Comparison of ENCODE assay signal across 10 cellular contexts in genomic region chr10:124975977-124976514, GRCh38. TPM values are rescaled to one million over a fixed set of nuclear protein-coding genes. Genes with fewer than 3 reads are reported as not detected.
DNase-seq lines count a peak whose midpoint lies in the region; ATAC-seq and TF ChIP-seq lines count a peak whose summit lies in the region.
"Had no signal": no experiment of that assay in that cellular context is flagged by ENCODE, and none has a peak within 500 bp of the region (broad histone marks: within the 10 kb centered on the region; RNA-seq: fewer than 3 reads in every experiment).

No MANE protein-coding gene starts in this region.

- H3K9me3 ChIP-seq in ascending aorta = no peaks in the 10 kb centered on the region
- H3K9me3 ChIP-seq: gastrocnemius medialis had no signal

- H3K27me3 Mint-ChIP-seq in activated CD8-positive, alpha-beta T cell treated with anti-CD3 and anti-CD28 coated beads, Interleukin-2, amount 10 ng/mL, durations not matched to agents 7 days and 5 days (ENCODE audit: low read depth) = no peaks in the 10 kb centered on the region

- peaks cover 29% of the 10 kb centered on the region for H3K36me3 Mint-ChIP-seq in activated CD8-positive, alpha-beta T cell treated with anti-CD3 and anti-CD28 coated beads, Interleukin-2, amount 10 ng/mL, durations not matched to agents 7 days and 5 days (ENCODE audit: low read depth)

- peaks cover 0 to 3% of the 10 kb centered on the region in 2 donors for H3K4me1 ChIP-seq in ascending aorta

- no peaks in the 10 kb centered on the region for H3K27me3 ChIP-seq in ascending aorta
- H3K27me3 ChIP-seq: gastrocnemius medialis had no signal

- no peaks in the 10 kb centered on the region for H3K9me3 Mint-ChIP-seq in activated CD8-positive, alpha-beta T cell treated with anti-CD3 and anti-CD28 coated beads, Interleukin-2, amount 10 ng/mL, durations not matched to agents 7 days and 5 days (ENCODE audit: insufficient read depth)

- H3K4me1 Mint-ChIP-seq in activated CD8-positive, alpha-beta T cell treated with anti-CD3 and anti-CD28 coated beads, Interleukin-2, amount 10 ng/mL, durations not matched to agents 7 days and 5 days (ENCODE audit: low read depth) = peaks cover 30% of the 10 kb centered on the region

- POLR2A ChIA-PET in activated CD8-positive, alpha-beta T cell treated with anti-CD3 and anti-CD28 coated beads, Interleukin-2, amount 10 ng/mL, durations not matched to agents 7 days and 5 days (lab: Charles Lee) = no interaction called here

- no peak overlapping the region for H3K27ac ChIP-seq in ascending aorta

- CTCF ChIA-PET in activated CD8-positive, alpha-beta T cell treated with anti-CD3 and anti-CD28 coated beads, Interleukin-2, amount 10 ng/mL, durations not matched to agents 7 days and 5 days (lab: Charles Lee) = interaction anchor here (1.0 kb wide), 1 partner anchor 17 kb away, joined by 3 read pairs; no protein-coding TSS in a partner anchor

- intact Hi-C loops in ascending aorta (cut with DNase I) = no loop called here

- no peak overlapping the region for H3K4me3 ChIP-seq in ascending aorta
- H3K4me3 ChIP-seq: gastrocnemius medialis had no signal

- ATAC-seq in GM19035 (IDR thresholded peaks at IDR 0.05; ENCODE audit: unreplicated experiment) (peak; percentile 61), HG02870 (IDR thresholded peaks at IDR 0.05; ENCODE audit: unreplicated experiment) (peak; percentile 44), HG03354 (IDR thresholded peaks at IDR 0.05; ENCODE audit: poor library complexity, severe bottlenecking, unreplicated experiment) (no peak)
- ATAC-seq in activated CD8-positive, alpha-beta T cell treated with anti-CD3 and anti-CD28 coated beads, Interleukin-2, amount 10 ng/mL, durations not matched to agents 7 days and 5 days = peak; percentile 82
- ATAC-seq: gastrocnemius medialis had no signal

- no peak for TF ChIP-seq CTCF in ascending aorta (IDR thresholded peaks at IDR 0.05)

- H3K36me3 ChIP-seq in ascending aorta = peaks cover 9 to 16% of the 10 kb centered on the region in 2 donors

- peak overlapping the region; percentile 41 for H3K27ac Mint-ChIP-seq in activated CD8-positive, alpha-beta T cell treated with anti-CD3 and anti-CD28 coated beads, Interleukin-2, amount 10 ng/mL, durations not matched to agents 7 days and 5 days

- H3K4me3 Mint-ChIP-seq in activated CD8-positive, alpha-beta T cell treated with anti-CD3 and anti-CD28 coated beads, Interleukin-2, amount 10 ng/mL, durations not matched to agents 7 days and 5 days = no peak overlapping the region

- peak; percentile 33 for DNase-seq in activated CD8-positive, alpha-beta T cell treated with anti-CD3 and anti-CD28 coated beads, Interleukin-2, amount 10 ng/mL, durations not matched to agents 7 days and 5 days
- DNase-seq in pons (ENCODE audit: low spot score) (peak; percentile 52), DMS153 treated with DMSO at 0.1 percent for 48 hours (lab: John Stamatoyannopoulos, UW; ENCODE audit: unreplicated experiment) (no peak), ascending aorta (ENCODE audit: low spot score in 2 of 2) (no peak)
- DNase-seq: activated CD4-positive, alpha-beta T cell treated with anti-CD3 and anti-CD28 coated beads, Interleukin-2, amount 50 U/mL, for 1 hour; gastrocnemius medialis; NCI-H1092 treated with DMSO at 0.1 percent for 48 hours had no signal

RNA-seq across cellular contexts. Expression of gene ZRANB1, which starts 34.1 kb away (rescaled TPM):
- 10 to 100 TPM; 10.7 to 11.2 TPM for total RNA-seq in activated CD8-positive, alpha-beta T cell treated with anti-CD3 and anti-CD28 coated beads, Interleukin-2, amount 10 ng/mL, durations not matched to agents 7 days and 5 days
- 24.7 TPM for total RNA-seq in ascending aorta

Comparison
In these comparisons a context has a peak if more than half of its experiments do, and no peak if none do; other contexts are left out.
1. DNase-seq: peak in activated CD8-positive, alpha-beta T cell treated with anti-CD3 and anti-CD28 coated beads, Interleukin-2, amount 10 ng/mL, durations not matched to agents 7 days and 5 days (single experiment) and pons (single experiment); none in DMS153 treated with DMSO at 0.1 percent for 48 hours (single experiment) and ascending aorta (0 of 2).